8 cellular contexts compared by ENCODE assay signal in genomic region chr1:54886724-54887664, GRCh38. TPM values are rescaled to one million over a fixed set of nuclear protein-coding genes. Genes with fewer than 3 reads are reported as not detected.
DNase-seq lines count a peak whose midpoint lies in the region; ATAC-seq, FAIRE-seq and TF ChIP-seq lines count a peak whose summit lies in the region.

DHCR24 (minus strand) TSS chr1:54887195; CDS start chr1:54887119, 76 bp downstream.

- H3K4me1 Mint-ChIP-seq in central memory CD8-positive, alpha-beta T cell, result peaks cover 34% of the 10 kb centered on the region

- TF ChIP-seq RAD21 in A549 (conservative IDR thresholded peaks at IDR 0.05 in 1 of 2, IDR thresholded peaks at IDR 0.05 in 1 of 2), result no peak

- peak within 1 kb of the TSS; percentile 80 to 95 for H3K27ac ChIP-seq in A549

- no peak for FAIRE-seq in A549 (lab: Jason Lieb, UNC)

- H3K9me3 ChIP-seq in A549, result no peaks in the 10 kb centered on the region

- ATAC-seq in A549 (peak; percentile 85 to 96), HG03064 (IDR thresholded peaks at IDR 0.05; ENCODE audit: low read depth, unreplicated experiment) (peak; percentile 85)
- ATAC-seq in central memory CD8-positive, alpha-beta T cell (replicated peaks; ENCODE audit: extremely low read depth, poor library complexity, severe bottlenecking), result peak; percentile 77

- WGBS in A549 (ENCODE audit: missing lambda C conversion rate), result 0% methylated on average over 13 of the region's 109 CpGs

- H3K4me3 ChIP-seq in A549, result peak within 1 kb of the TSS; percentile 77

- no peaks in the 10 kb centered on the region for H3K9me3 Mint-ChIP-seq in central memory CD8-positive, alpha-beta T cell

- TF ChIP-seq EP300 in A549 (IDR thresholded peaks at IDR 0.05), result no peak

- peak; percentile 81 for TF ChIP-seq POLR2A in A549 (IDR thresholded peaks at IDR 0.05; ENCODE audit: low read length)
- TF ChIP-seq POLR2A in GM18526 (IDR thresholded peaks at IDR 0.05; ENCODE audit: extremely low read depth, insufficient read length), result peak; percentile 96

- peak within 1 kb of the TSS; percentile 93 for H3K4me3 Mint-ChIP-seq in central memory CD8-positive, alpha-beta T cell

- peaks cover 55% of the 10 kb centered on the region for H3K4me1 ChIP-seq in A549

- CTCF ChIA-PET in A549 (lab: Yijun Ruan, JAX), result interaction anchor here (1.1 to 1.8 kb wide), 3 partner anchors 9 to 36 kb away, joined by 3 to 4 read pairs (median 4); no protein-coding TSS in a partner anchor

- TF ChIP-seq CTCF in A549 (IDR thresholded peaks at IDR 0.05), result no peak

- DNase-seq in A549 (ENCODE audit: low read depth in 1 of 2, low spot score in 1 of 2) (peak; percentile 71 to 94), NCI-H2196 (lab: John Stamatoyannopoulos, UW; ENCODE audit: unreplicated experiment) (peak; percentile 92), islet precursor cell (peak; percentile 94)
- peak; percentile 19 to 35 (median 27) for DNase-seq in activated CD4-positive, CD25-positive, alpha-beta regulatory T cell (lab: John Stamatoyannopoulos, UW)
- peak; percentile 20 to 21 for DNase-seq in central memory CD8-positive, alpha-beta T cell (ENCODE audit: low spot score in 2 of 2)
- DNase-seq in stimulated activated CD4-positive, alpha-beta T cell treated with anti-CD3 and anti-CD28 coated beads, Interleukin-15, amount 100 ng/mL, for 1 hour (ENCODE audit: low read depth in 1 of 2, low spot score in 1 of 2), result peak; percentile 37 to 74

- peaks cover 32% of the 10 kb centered on the region for H3K27me3 Mint-ChIP-seq in central memory CD8-positive, alpha-beta T cell

- peak within 1 kb of the TSS; percentile 82 for H3K4me2 ChIP-seq in A549

- peaks cover 2% of the 10 kb centered on the region for H3K36me3 Mint-ChIP-seq in central memory CD8-positive, alpha-beta T cell (ENCODE audit: insufficient read depth)

- peak within 1 kb of the TSS; percentile 54 for H3K27ac Mint-ChIP-seq in central memory CD8-positive, alpha-beta T cell (ENCODE audit: low read depth)

- POLR2A ChIA-PET in A549 (lab: Yijun Ruan, JAX), result no interaction called here

TF ChIP-seq in A549, 52 proteins besides CTCF, POLR2A, EP300 and RAD21:
- TF ChIP-seq E2F6 (IDR thresholded peaks at IDR 0.05; ENCODE audit: borderline replicate concordance, low read depth), result peak; percentile 68
- no peak for TF ChIP-seq NFE2L2 (conservative IDR thresholded peaks at IDR 0.05; ENCODE audit: low read length)

RNA-seq across cellular contexts. Expression of gene DHCR24, which starts in this region (rescaled TPM):
- polyA plus RNA-seq in A549 (2011; rRNA removed), result 29.9 and 60.3 TPM in 2 replicates
- 18.5 and 20.6 TPM in 2 replicates for polyA plus RNA-seq in A549 (2012; cell fraction: cytosol; rRNA removed)
- 32.5 and 39.4 TPM in 2 replicates for polyA plus RNA-seq in A549 (2012; cell fraction: nucleus; rRNA removed)
- 20.4 to 33.3 TPM (median 30.2 TPM) in 3 replicates for polyA plus RNA-seq in A549 (2017; fragmentation: RNase III; extraction: RNeasy Plus Mini Kit Qiagen cat#74134 plus additional on column Dnase treatment)
- polyA minus RNA-seq in A549 (2011; rRNA and poly(A)+ RNA removed), result 126 and 134 TPM in 2 replicates

Comparison
In these comparisons a context has a peak if more than half of its experiments do, and no peak if none do; other contexts are left out.
1. Peak in every context shown above with its lines: DNase-seq, ATAC-seq, H3K4me3 ChIP-seq and H3K27ac ChIP-seq.
2. DNase-seq: peak in every context shown above with its lines; median percentile 94 in islet precursor cell; 92 in NCI-H2196; 82 in A549; 56 in stimulated activated CD4-positive, alpha-beta T cell treated with anti-CD3 and anti-CD28 coated beads, Interleukin-15, amount 100 ng/mL, for 1 hour; 27 in activated CD4-positive, CD25-positive, alpha-beta regulatory T cell; 20 in central memory CD8-positive, alpha-beta T cell.